Comparison of ENCODE assay signal across 7 cellular contexts in the genomic region with DNA sequence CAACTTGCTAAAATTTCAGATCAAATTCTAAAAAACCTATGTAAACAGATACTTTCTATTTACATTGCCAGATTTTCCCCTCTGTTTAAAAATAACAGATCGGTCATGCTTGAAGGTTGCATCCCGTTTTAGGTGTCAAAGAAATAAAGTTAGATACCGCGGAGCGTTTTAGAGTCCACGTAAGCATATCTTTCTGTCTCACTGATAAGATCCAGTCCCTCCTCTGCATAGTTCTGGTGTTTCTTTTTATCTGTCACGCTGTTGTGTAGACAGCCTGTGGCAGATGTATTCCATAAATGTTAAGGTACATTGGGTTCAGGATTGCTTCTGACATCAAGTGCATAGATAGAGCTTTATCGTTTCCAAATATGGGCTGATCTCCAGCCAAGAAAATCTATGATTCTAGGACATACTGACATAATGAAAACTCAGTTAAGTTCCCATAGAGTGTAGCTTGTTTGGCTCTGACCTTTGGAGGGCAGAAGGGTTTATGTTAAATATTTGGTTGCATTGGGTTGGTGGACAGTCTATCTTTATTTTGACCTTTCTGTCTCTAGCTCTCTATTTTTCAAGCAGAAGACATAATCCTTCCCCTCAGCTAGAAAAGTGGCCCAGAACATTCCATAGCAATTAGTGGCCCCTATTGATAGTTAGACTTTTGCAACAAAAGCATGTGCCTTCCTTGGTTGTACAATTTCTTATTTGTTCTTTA.
DNase-seq lines count a peak whose midpoint lies in the region; ATAC-seq, FAIRE-seq and TF ChIP-seq lines count a peak whose summit lies in the region.
"Not testable (repeated sequence)": the region's sequence is repeated elsewhere in the genome, so short reads cannot be mapped to it uniquely, and the experiment has no call there.

No MANE protein-coding gene starts in this region.

- not testable (repeated sequence) for DNase-seq in GM12891 (ENCODE audit: insufficient read length, low spot score); HFFc6; heart right ventricle

- peak overlapping the region in 2 of 10 donors; percentile 57 to 68 for H3K27ac ChIP-seq in heart right ventricle

- WGBS in heart right ventricle, 2 donors = 12 to 33% methylated on average over 3 to 5 of the region's 8 CpGs

- peak; percentile 55 for ATAC-seq in GM18867 (IDR thresholded peaks at IDR 0.05; ENCODE audit: unreplicated experiment)
- ATAC-seq in GM21529 (IDR thresholded peaks at IDR 0.05; ENCODE audit: unreplicated experiment) = peak; percentile 42
- peak; percentile 40 for ATAC-seq in HG03095 (IDR thresholded peaks at IDR 0.05; ENCODE audit: unreplicated experiment)
- ATAC-seq in HG03442 (IDR thresholded peaks at IDR 0.05; ENCODE audit: unreplicated experiment) = peak; percentile 36
- ATAC-seq in heart right ventricle = peak in 7 of 8 donors; percentile 66 to 98 (median 96)

- intact Hi-C loops in heart right ventricle (cut with DNase I) = not testable (repeated sequence)

- not testable (repeated sequence) for H3K27ac Mint-ChIP-seq in HFFc6

- peak; percentile 13 for FAIRE-seq in GM12891 (lab: Jason Lieb, UNC)

- H3K4me3 ChIP-seq in heart right ventricle = not testable (repeated sequence)

- H3K9me3 ChIP-seq in heart right ventricle = not testable (repeated sequence)

- not testable (repeated sequence) for TF ChIP-seq CTCF in HFFc6 (IDR thresholded peaks at IDR 0.05); heart right ventricle (IDR thresholded peaks at IDR 0.05)

- peaks cover 42% of the 10 kb centered on the region for H3K4me1 Mint-ChIP-seq in HFFc6 (ENCODE audit: low read depth)

- not testable (repeated sequence) for H3K27me3 Mint-ChIP-seq in HFFc6 (ENCODE audit: insufficient read depth)

- H3K9me3 Mint-ChIP-seq in HFFc6 = not testable (repeated sequence)

- H3K4me1 ChIP-seq in heart right ventricle = not testable (repeated sequence)

- H3K36me3 ChIP-seq in heart right ventricle = not testable (repeated sequence)

- H3K36me3 Mint-ChIP-seq in HFFc6 (ENCODE audit: low read depth) = not testable (repeated sequence)

- 0 out of 2 replicates have a peak overlapping the region, but pooled peaks have one; percentile 42 for H3K4me3 Mint-ChIP-seq in HFFc6

- TF ChIP-seq POLR2A in GM12891 (IDR thresholded peaks at IDR 0.05; ENCODE audit: low read depth, low read length) = not testable (repeated sequence)

- not testable (repeated sequence) for H3K27me3 ChIP-seq in heart right ventricle

Comparison
In these comparisons a context has a peak if more than half of its experiments do, and no peak if none do; other contexts are left out.
1. ATAC-seq: peak in every context shown above with its lines; median percentile 96 in heart right ventricle; 55 in GM18867; 42 in GM21529; 40 in HG03095; 36 in HG03442.